1 cellular context compared by ENCODE assay signal in genomic region chr11:73785467-73785866, GRCh38.
TF ChIP-seq lines count a peak whose summit lies in the region.

No MANE protein-coding gene starts in this region.

TF ChIP-seq in HepG2, 621 proteins besides CTCF, POLR2A, EP300 and RAD21:
- TF ChIP-seq ZNF770 (CRISPR knock-in tag; IDR thresholded peaks at IDR 0.05): peak; percentile 39; the same call in 1 of the 2 replicates
